8 cellular contexts compared by ENCODE assay signal in genomic region chrX:14028473-14028872, GRCh38. TPM values are rescaled to one million over a fixed set of nuclear protein-coding genes. Genes with fewer than 3 reads are reported as not detected.
DNase-seq lines count a peak whose midpoint lies in the region; ATAC-seq, FAIRE-seq and TF ChIP-seq lines count a peak whose summit lies in the region.

No MANE protein-coding gene starts in this region.

- ATAC-seq in left colon (no peak), GM18519 (IDR thresholded peaks at IDR 0.05; ENCODE audit: low FRiP score, unreplicated experiment) (no peak)

- H3K9me3 ChIP-seq in neural progenitor cell (ENCODE audit: low read depth): no peaks in the 10 kb centered on the region

- peaks cover 25% of the 10 kb centered on the region for H3K4me1 ChIP-seq in neural progenitor cell

- H4K20me1 ChIP-seq in neural progenitor cell (ENCODE audit: low read depth): no peaks in the 10 kb centered on the region

- H3K36me3 Mint-ChIP-seq in neural progenitor cell: peaks cover 3% of the 10 kb centered on the region

- H3F3A ChIP-seq in neural progenitor cell (ENCODE audit: low read depth): peaks cover 25% of the 10 kb centered on the region

- H3K79me2 ChIP-seq in neural progenitor cell (ENCODE audit: low read depth): peaks cover 17% of the 10 kb centered on the region

- H3K27ac ChIP-seq in neural progenitor cell: no peak overlapping the region

- H3K9ac ChIP-seq in neural progenitor cell: no peak overlapping the region

- no peak overlapping the region for H3K27ac Mint-ChIP-seq in neural progenitor cell

- peak overlapping the region; percentile 60 for H3K4me3 ChIP-seq in neural progenitor cell

- no peaks in the 10 kb centered on the region for H3K27me3 ChIP-seq in neural progenitor cell

- H3K4me3 Mint-ChIP-seq in neural progenitor cell: peak overlapping the region; percentile 86

- peak; percentile 64 for FAIRE-seq in D721Med (lab: Jason Lieb, UNC)

- no peak overlapping the region for H2AFZ ChIP-seq in neural progenitor cell (replicated peaks)

- DNase-seq in D721Med (ENCODE audit: insufficient read length, low spot score) (no peak), KBM-7 (peak; percentile 14), cerebellar cortex (ENCODE audit: low spot score) (peak; percentile 2), neural progenitor cell (ENCODE audit: low spot score) (no peak), left colon (no peak), NCI-H2196 (lab: John Stamatoyannopoulos, UW; ENCODE audit: unreplicated experiment) (no peak), OCI-M2 (lab: John Stamatoyannopoulos, UW; ENCODE audit: unreplicated experiment) (no peak)

- in situ Hi-C loops in KBM-7 (cut with MboI; ENCODE audit: low pct_unique_long_range_greater_than_20kb, low sequenced_read_pairs): loop anchor here (25.0 kb wide), 2 partner anchors 366 to 516 kb away; partner anchors contain the start of gene TCEANC

- peaks cover under 1% of the 10 kb centered on the region for H3K27me3 Mint-ChIP-seq in neural progenitor cell (ENCODE audit: insufficient read depth, low read depth)

- intact Hi-C loops in left colon (cut with DNase I, micrococcal nuclease): no loop called here

- peaks cover 5% of the 10 kb centered on the region for H3K9me3 Mint-ChIP-seq in neural progenitor cell

- H3K4me1 Mint-ChIP-seq in neural progenitor cell: peaks cover 28% of the 10 kb centered on the region

- TF ChIP-seq CTCF in D721Med (IDR thresholded peaks at IDR 0.05; ENCODE audit: insufficient read depth, missing control alignments) (no peak), neural progenitor cell (IDR thresholded peaks at IDR 0.05) (no peak)

- H3K4me2 ChIP-seq in neural progenitor cell: peak overlapping the region; percentile 67

- no peaks in the 10 kb centered on the region for H3K36me3 ChIP-seq in neural progenitor cell

RNA-seq across cellular contexts. Expression of gene GEMIN8, which starts 1.2 kb away (rescaled TPM):
- total RNA-seq in neural progenitor cell (ENCODE audit: low replicate concordance) (18.0 and 22.2 TPM in 2 replicates), left colon (10 to 100 TPM; 11.8 to 13.3 TPM)

Comparison
In these comparisons a context has a peak if more than half of its experiments do, and no peak if none do; other contexts are left out.
1. DNase-seq: peak in KBM-7 (single experiment) and cerebellar cortex (single experiment); none in D721Med (single experiment), neural progenitor cell (single experiment), left colon (0 of 2), NCI-H2196 (single experiment) and OCI-M2 (single experiment).